In genomic region chr13:113297370-113297871, GRCh38 we compare ENCODE assay signal across 8 cellular contexts.
DNase-seq lines count a peak whose midpoint lies in the region; ATAC-seq and TF ChIP-seq lines count a peak whose summit lies in the region.

No MANE protein-coding gene starts in this region.

- peaks cover 5% of the 10 kb centered on the region for H3K36me3 ChIP-seq in KOPT-K1 (ENCODE audit: insufficient read depth, low read length)

- peak overlapping the region; percentile 90 for H3K4me3 ChIP-seq in fibroblast of mammary gland (ENCODE audit: control insufficient read depth, low read depth, low read length)
- peak overlapping the region; percentile 93 for H3K4me3 ChIP-seq in retinal pigment epithelial cell (ENCODE audit: low read length)

- TF ChIP-seq CTCF in fibroblast of mammary gland (conservative IDR thresholded peaks at IDR 0.05; ENCODE audit: control insufficient read depth, insufficient read depth, low read depth, low read length) (no peak), retinal pigment epithelial cell (conservative IDR thresholded peaks at IDR 0.05; ENCODE audit: low read depth, low read length) (no peak)

- no peaks in the 10 kb centered on the region for H3K9me3 ChIP-seq in KOPT-K1 (ENCODE audit: insufficient read depth, low read length, poor library complexity, severe bottlenecking)

- peak; percentile 40 for ATAC-seq in GM21515 (IDR thresholded peaks at IDR 0.05; ENCODE audit: unreplicated experiment)

- H3K27ac ChIP-seq in KOPT-K1 (ENCODE audit: low read depth, low read length, poor library complexity, severe bottlenecking): peak overlapping the region; percentile 67

- DNase-seq in EH (ENCODE audit: low read depth) (peak; percentile 38), activated T-cell treated with anti-CD3 and anti-CD28 coated beads for 48 hours (ENCODE audit: low read depth) (peak; percentile 23), fibroblast of mammary gland (ENCODE audit: low read depth) (peak; percentile 11), retinal pigment epithelial cell (ENCODE audit: low read depth) (no peak), NCI-H524 (lab: John Stamatoyannopoulos, UW) (no peak), cerebellar nuclear complex (lab: John Stamatoyannopoulos, UW) (no peak)

Comparison
In these comparisons a context has a peak if more than half of its experiments do, and no peak if none do; other contexts are left out.
1. DNase-seq: peak in EH (single experiment), activated T-cell treated with anti-CD3 and anti-CD28 coated beads for 48 hours (single experiment) and fibroblast of mammary gland (single experiment); none in retinal pigment epithelial cell (single experiment), NCI-H524 (0 of 2) and cerebellar nuclear complex (0 of 2).